9 cellular contexts compared by ENCODE assay signal in genomic region chr16:67441289-67441753, GRCh38. TPM values are rescaled to one million over a fixed set of nuclear protein-coding genes. Genes with fewer than 3 reads are reported as not detected.
A peak's percentile ranks its signal among the peaks of the same experiment; 100 is the strongest.
DNase-seq lines count a peak whose midpoint lies in the region; ATAC-seq and TF ChIP-seq lines count a peak whose summit lies in the region.
"Had no signal": no experiment of that assay in that cellular context is flagged by ENCODE, and none has a peak within 500 bp of the region (broad histone marks: within the 10 kb centered on the region; RNA-seq: fewer than 3 reads in every experiment).

No MANE protein-coding gene starts in this region.

- CTCF ChIA-PET in Calu3 (lab: Charles Lee) = interaction anchor here (0.5 to 3.3 kb wide), 17 partner anchors 11 to 1477 kb away, joined by 3 to 20 read pairs (median 5); partner anchors contain the start of genes ELMO3, HSD11B2 and NAE1

- H3K36me3 Mint-ChIP-seq in Calu3 (ENCODE audit: insufficient read depth, unreplicated experiment) = peaks cover 12% of the 10 kb centered on the region

- H3K27me3 Mint-ChIP-seq in Calu3 (ENCODE audit: unreplicated experiment) = no peaks in the 10 kb centered on the region
- H3K27me3 Mint-ChIP-seq: dendritic cell treated with granulocyte-macrophage colony-stimulating factor and Interleukin-4, amounts not matched to agents 40 ng/mL and 50 ng/mL, for 4 days had no signal

- peak overlapping the region; percentile 81 for H3K27ac ChIP-seq in colonic mucosa

- intact Hi-C loops in Calu3 (cut with micrococcal nuclease; ENCODE audit: unreplicated experiment) = no loop called here
- intact Hi-C loops in colonic mucosa (cut with DNase I) = no loop called here

- no peak overlapping the region for H3K4me3 Mint-ChIP-seq in Calu3 (ENCODE audit: low read depth, unreplicated experiment)
- H3K4me3 Mint-ChIP-seq: dendritic cell treated with granulocyte-macrophage colony-stimulating factor and Interleukin-4, amounts not matched to agents 40 ng/mL and 50 ng/mL, for 4 days had no signal

- H3K9me3 Mint-ChIP-seq in Calu3 (ENCODE audit: low read depth, unreplicated experiment) = no peaks in the 10 kb centered on the region
- H3K9me3 Mint-ChIP-seq: dendritic cell treated with granulocyte-macrophage colony-stimulating factor and Interleukin-4, amounts not matched to agents 40 ng/mL and 50 ng/mL, for 4 days had no signal

- H3K36me3 ChIP-seq in colonic mucosa = peaks cover 6% of the 10 kb centered on the region

- H3K4me1 ChIP-seq in colonic mucosa = peaks cover 32% of the 10 kb centered on the region

- H3K27ac Mint-ChIP-seq in Calu3 (ENCODE audit: unreplicated experiment) = no peak overlapping the region

- H3K4me1 Mint-ChIP-seq in Calu3 (ENCODE audit: low read depth, unreplicated experiment) = peaks cover 15% of the 10 kb centered on the region

- H3K4me3 ChIP-seq in colonic mucosa = no peak overlapping the region

- peak overlapping the region; percentile 59 to 79 for H3K9ac ChIP-seq in colonic mucosa (ENCODE audit: low read depth in 2 of 2, low read length in 2 of 2)

- in situ Hi-C loops in ACHN (cut with HindIII; ENCODE audit: low pct_ligation_motif_present, low pct_unique_long_range_greater_than_20kb, low sequenced_read_pairs) = no loop called here

- DNase-seq in Calu3 (peak; percentile 79), NCI-H2029 (lab: John Stamatoyannopoulos, UW) (peak; percentile 92), colonic mucosa (peak; percentile 96), myocyte (ENCODE audit: low read depth) (peak; percentile 99), OCI-M1 (lab: John Stamatoyannopoulos, UW) (no peak), ACHN (no peak)
- DNase-seq in activated CD4-positive, alpha-beta T cell treated with anti-CD3 and anti-CD28 coated beads, Interleukin-2, amount 50 U/mL, for 48 hours = no peak

- no peak for ATAC-seq in GM18867 (IDR thresholded peaks at IDR 0.05; ENCODE audit: unreplicated experiment)

- H3K27me3 ChIP-seq in colonic mucosa = no peaks in the 10 kb centered on the region

- no TSS peak for BruUV-seq in Calu3 (replicated peaks; lab: Mats Ljungman, UMichigan)

- H3K9me3 ChIP-seq in colonic mucosa = no peaks in the 10 kb centered on the region

- no peak for TF ChIP-seq CTCF in Calu3 (IDR thresholded peaks at IDR 0.05; ENCODE audit: unreplicated experiment)
- TF ChIP-seq CTCF in colonic mucosa (IDR thresholded peaks at IDR 0.05) = no peak

RNA-seq across cellular contexts. Expression of gene HSD11B2, which starts 10.4 kb away (rescaled TPM):
- total RNA-seq in Calu3 (2022) (10.2 and 10.8 TPM in 2 replicates), colonic mucosa (100 to 1,000 TPM; 348 to 378 TPM), myocyte (6.1 and 31.3 TPM in 2 replicates)
- 5.9 TPM for polyA plus RNA-seq in myocyte (2012)

RNA-seq across cellular contexts. Expression of gene ZDHHC1, which starts 25.0 kb away (rescaled TPM):
- 22.6 and 24.4 TPM in 2 replicates for total RNA-seq in Calu3 (2022)
- total RNA-seq in colonic mucosa = 1 to 10 TPM; 7.9 to 8.7 TPM
- 12.8 and 19.2 TPM in 2 replicates for total RNA-seq in myocyte
- polyA plus RNA-seq in myocyte (2012) = 15.1 TPM

RNA-seq across cellular contexts. Expression of gene ATP6V0D1, which starts 39.6 kb away (rescaled TPM):
- total RNA-seq in Calu3 (2022) (85.3 and 91.0 TPM in 2 replicates), colonic mucosa (100 to 1,000 TPM; 194 to 195 TPM), myocyte (190 and 234 TPM in 2 replicates)
- 165 TPM for polyA plus RNA-seq in myocyte (2012)

RNA-seq across cellular contexts. Expression of gene AGRP, which starts 42.0 kb away (rescaled TPM):
- total RNA-seq in Calu3 (2022) (not detected in 2 replicates), colonic mucosa (not detected), myocyte (not detected in 2 replicates)
- polyA plus RNA-seq in myocyte (2012) = 0.14 TPM

RNA-seq across cellular contexts. Expression of gene TPPP3, which starts 48.0 kb away (rescaled TPM):
- total RNA-seq in Calu3 (2022) (8.5 and 8.8 TPM in 2 replicates), colonic mucosa (10 to 100 TPM in 1 of 2 donors, 1 to 10 TPM in 1; 3.7 to 12.3 TPM), myocyte (30.0 and 67.0 TPM in 2 replicates)
- polyA plus RNA-seq in myocyte (2012) = 94.4 TPM

Comparison
In these comparisons a context has a peak if more than half of its experiments do, and no peak if none do; other contexts are left out.
1. DNase-seq: peak in Calu3 (single experiment), NCI-H2029 (single experiment), colonic mucosa (single experiment) and myocyte (single experiment); none in OCI-M1 (single experiment), ACHN (single experiment) and activated CD4-positive, alpha-beta T cell treated with anti-CD3 and anti-CD28 coated beads, Interleukin-2, amount 50 U/mL, for 48 hours (0 of 2).
2. RNA of gene HSD11B2, which starts 10.4 kb away (total RNA-seq): 348 to 378 TPM in colonic mucosa; 10.2 to 10.8 TPM in Calu3 and 6.1 to 31.3 TPM in myocyte; every median in the first group is over 10 times any median in the second.